Comparison of ENCODE assay signal across 13 cellular contexts in genomic region chr17:62791235-62792121, GRCh38. TPM values are rescaled to one million over a fixed set of nuclear protein-coding genes. Genes with fewer than 3 reads are reported as not detected.
DNase-seq lines count a peak whose midpoint lies in the region; ATAC-seq and TF ChIP-seq lines count a peak whose summit lies in the region.
"Had no signal": no experiment of that assay in that cellular context is flagged by ENCODE, and none has a peak within 500 bp of the region (broad histone marks: within the 10 kb centered on the region; RNA-seq: fewer than 3 reads in every experiment).

No MANE protein-coding gene starts in this region.

- no peaks in the 10 kb centered on the region for H3K27me3 ChIP-seq in fibroblast of lung (ENCODE audit: control insufficient read depth, insufficient read depth, low read length)
- H3K27me3 ChIP-seq in smooth muscle cell (ENCODE audit: low read depth): no peaks in the 10 kb centered on the region

- H3K4me2 ChIP-seq in fibroblast of lung (ENCODE audit: extremely low read depth, insufficient read depth, low read length) (peak overlapping the region; percentile 92), smooth muscle cell (peak overlapping the region; percentile 78)

- H3K9ac ChIP-seq in fibroblast of lung (ENCODE audit: insufficient read depth, low read length) (peak overlapping the region; percentile 56), smooth muscle cell (ENCODE audit: low read depth) (peak overlapping the region; percentile 94)

- H3K79me2 ChIP-seq in fibroblast of lung (ENCODE audit: control insufficient read depth, insufficient read depth, low read length) (no peaks in the 10 kb centered on the region), smooth muscle cell (ENCODE audit: low read depth) (no peaks in the 10 kb centered on the region)

- H3K27ac ChIP-seq in fibroblast of lung (ENCODE audit: insufficient read depth, low read length) (peak overlapping the region; percentile 93), smooth muscle cell (ENCODE audit: low read depth) (peak overlapping the region; percentile 100)
- H3K27ac ChIP-seq: coronary artery had no signal

- TF ChIP-seq CTCF in fibroblast of lung (conservative IDR thresholded peaks at IDR 0.05 in 1 of 2, IDR thresholded peaks at IDR 0.05 in 1 of 2; ENCODE audit: low read depth in 1 of 2, low read length in 2 of 2) (peak in 1 of 2 donors; percentile 11), smooth muscle cell (IDR thresholded peaks at IDR 0.05; ENCODE audit: borderline replicate concordance, insufficient read depth, poor library complexity, severe bottlenecking) (no peak)

- H3K36me3 ChIP-seq in fibroblast of lung (ENCODE audit: control insufficient read depth, insufficient read depth, low read length) (no peaks in the 10 kb centered on the region), smooth muscle cell (ENCODE audit: low read depth) (no peaks in the 10 kb centered on the region)

- DNase-seq in NCI-H510A treated with DMSO at 0.1 percent for 48 hours (lab: John Stamatoyannopoulos, UW): peak; percentile 84
- DNase-seq in NCI-H510A (lab: John Stamatoyannopoulos, UW): no peak
- peak; percentile 79 for DNase-seq in RPMI8226
- DNase-seq in fibroblast of lung (ENCODE audit: low read depth in 2 of 2): peak; percentile 95 to 96
- DNase-seq in smooth muscle cell (lab: John Stamatoyannopoulos, UW; ENCODE audit: unreplicated experiment): no peak
- no peak for DNase-seq in DMS79 (lab: John Stamatoyannopoulos, UW)
- no peak for DNase-seq in stimulated activated CD4-positive, alpha-beta T cell treated with anti-CD3 and anti-CD28 coated beads, Interleukin-2, amount 100 ng/mL, for 48 hours
- DNase-seq: left cardiac atrium, NCI-H774 had no signal

- H3K9me3 ChIP-seq in fibroblast of lung (ENCODE audit: control insufficient read depth, insufficient read depth, low read depth, low read length) (no peaks in the 10 kb centered on the region), smooth muscle cell (replicated peaks; ENCODE audit: low read depth) (no peaks in the 10 kb centered on the region)

- H2AFZ ChIP-seq in fibroblast of lung (ENCODE audit: low read length) (no peak overlapping the region), smooth muscle cell (ENCODE audit: low read depth) (peak overlapping the region; percentile 19)

- 41% methylated on average over 12 of the region's 12 CpGs for WGBS in smooth muscle cell (ENCODE audit: low lambda C conversion rate)

- H3K4me1 ChIP-seq in fibroblast of lung (ENCODE audit: control insufficient read depth, extremely low read depth, insufficient read depth, low read length): peaks cover 15% of the 10 kb centered on the region
- H3K4me1 ChIP-seq in smooth muscle cell (ENCODE audit: low read depth): peaks cover 10% of the 10 kb centered on the region

- H3K4me3 ChIP-seq in fibroblast of lung (replicated peaks in 1 of 4; ENCODE audit: control extremely low read depth in 1 of 4, insufficient read depth in 1 of 4, low read depth in 3 of 4, low read length in 4 of 4) (peak overlapping the region in 1 of 4 experiments; percentile 23), smooth muscle cell (peak overlapping the region; percentile 8)
- H3K4me3 ChIP-seq: coronary artery had no signal

- H4K20me1 ChIP-seq in fibroblast of lung (ENCODE audit: control insufficient read depth, extremely low read depth, insufficient read depth, low read length) (no peaks in the 10 kb centered on the region), smooth muscle cell (ENCODE audit: low read depth) (no peaks in the 10 kb centered on the region)

- H3F3A ChIP-seq in smooth muscle cell (ENCODE audit: low read depth): peaks cover 11% of the 10 kb centered on the region

- ATAC-seq in GM19397 (IDR thresholded peaks at IDR 0.05; ENCODE audit: unreplicated experiment): no peak
- ATAC-seq: left cardiac atrium had no signal

RNA-seq across cellular contexts. Expression of gene MARCHF10, which starts 16.6 kb away (rescaled TPM):
- total RNA-seq in fibroblast of lung (0.17 TPM in 1 of 2 replicates, not detected in the other), smooth muscle cell (not detected in 2 replicates)
- polyA plus RNA-seq in fibroblast of lung (0.14 TPM in 1 of 2 replicates, not detected in the other), smooth muscle cell (0.26 TPM in 1 of 2 replicates, not detected in the other)
- polyA plus RNA-seq in fibroblast of lung (2012): 0.23 TPM in 1 of 2 replicates, not detected in the other
- polyA minus RNA-seq in fibroblast of lung (ENCODE audit: low replicate concordance): not detected in 2 replicates
- total RNA-seq: A673, left cardiac atrium, skeletal muscle tissue had no signal

Comparison
In these comparisons a context has a peak if more than half of its experiments do, and no peak if none do; other contexts are left out.
1. DNase-seq: peak in NCI-H510A treated with DMSO at 0.1 percent for 48 hours (single experiment), RPMI8226 (single experiment) and fibroblast of lung (2 of 2); none in NCI-H510A (single experiment), smooth muscle cell (single experiment), DMS79 (single experiment) and stimulated activated CD4-positive, alpha-beta T cell treated with anti-CD3 and anti-CD28 coated beads, Interleukin-2, amount 100 ng/mL, for 48 hours (0 of 2).